8 cellular contexts compared by ENCODE assay signal in genomic region chr2:15577071-15577706, GRCh38. TPM values are rescaled to one million over a fixed set of nuclear protein-coding genes. Genes with fewer than 3 reads are reported as not detected.
A peak's percentile ranks its signal among the peaks of the same experiment; 100 is the strongest.
DNase-seq lines count a peak whose midpoint lies in the region; ATAC-seq and TF ChIP-seq lines count a peak whose summit lies in the region.

No MANE protein-coding gene starts in this region.

- ATAC-seq in GM18505 (IDR thresholded peaks at IDR 0.05; ENCODE audit: unreplicated experiment) = peak; percentile 90
- ATAC-seq in HG02943 (IDR thresholded peaks at IDR 0.05; ENCODE audit: low read depth, unreplicated experiment) = peak; percentile 95

- DNase-seq in A172 (ENCODE audit: low spot score) = peak; percentile 82
- peak; percentile 78 to 86 for DNase-seq in NCI-H187 (lab: John Stamatoyannopoulos, UW)
- DNase-seq in T-helper 2 cell = peak; percentile 43 to 86 (median 73)
- DNase-seq in amygdala (lab: John Stamatoyannopoulos, UW) = peak in 53 of 56 donors; percentile 1 to 92 (median 59)
- DNase-seq in hippocampal formation (lab: John Stamatoyannopoulos, UW) = peak; percentile 76 to 78
- DNase-seq in stimulated activated CD4-positive, alpha-beta T cell treated with anti-CD3 and anti-CD28 coated beads, Interleukin-12 subunit alpha, Interleukin-12 subunit beta, amount 100 ng/mL, for 24 hours (ENCODE audit: low read depth in 2 of 2) = peak; percentile 71 to 95

- TF ChIP-seq POLR2A in GM18505 (IDR thresholded peaks at IDR 0.05; ENCODE audit: borderline replicate concordance, extremely low read depth, insufficient read depth, insufficient read length) = no peak

RNA-seq across cellular contexts. Expression of gene DDX1, which starts 14.5 kb away (rescaled TPM):
- 112 and 120 TPM in 2 replicates for total RNA-seq in A172 (2014; rRNA removed; shearing (Covaris generic))

RNA-seq across cellular contexts. Expression of gene NBAS, which starts 16.1 kb away (rescaled TPM):
- total RNA-seq in A172 (2014; rRNA removed; shearing (Covaris generic)) = 39.0 and 40.2 TPM in 2 replicates

Comparison
In these comparisons a context has a peak if more than half of its experiments do, and no peak if none do; other contexts are left out.
1. Peak in every context shown above with its lines: DNase-seq and ATAC-seq.